In genomic region chr1:120665250-120665577, GRCh38 we compare ENCODE assay signal across 8 cellular contexts. TPM values are rescaled to one million over a fixed set of nuclear protein-coding genes. Genes with fewer than 3 reads are reported as not detected.
DNase-seq lines count a peak whose midpoint lies in the region; ATAC-seq and TF ChIP-seq lines count a peak whose summit lies in the region.
"Not testable (repeated sequence)": the region's sequence is repeated elsewhere in the genome, so short reads cannot be mapped to it uniquely, and the experiment has no call there.

No MANE protein-coding gene starts in this region.

- not testable (repeated sequence) for H3K23ac ChIP-seq in neuronal stem cell (ENCODE audit: low read depth, low read length, poor library complexity)

- in situ Hi-C loops in mammary epithelial cell (cut with MboI; ENCODE audit: low sequenced_read_pairs in 2 of 2), result not testable (repeated sequence)

- not testable (repeated sequence) for BruUV-seq in PC-9 (replicated peaks; lab: Mats Ljungman, UMichigan); mammary epithelial cell (replicated peaks; lab: Mats Ljungman, UMichigan)

- H3K9me3 Mint-ChIP-seq in CD4-positive, alpha-beta T cell; GM23338; activated T-cell treated with anti-CD3 and anti-CD28 coated beads, Interleukin-2, amount 50 U/mL, for 24 hours: not testable (repeated sequence)

- H3K9me3 ChIP-seq in CD4-positive, alpha-beta T cell (ENCODE audit: control insufficient read depth, low read length); PC-9 (ENCODE audit: insufficient read depth, low read depth); mammary epithelial cell (replicated peaks; ENCODE audit: insufficient read depth, low read length); right cardiac atrium (ENCODE audit: control insufficient read depth, low read length); neuronal stem cell (replicated peaks in 1 of 2; ENCODE audit: control insufficient read depth in 2 of 2, insufficient read depth in 1 of 2, low read depth in 1 of 2, low read length in 2 of 2): not testable (repeated sequence)

- not testable (repeated sequence) for H3K79me1 ChIP-seq in neuronal stem cell (ENCODE audit: low read depth, low read length)

- H4K8ac ChIP-seq in neuronal stem cell (ENCODE audit: low read depth, low read length), result not testable (repeated sequence)

- H3K36me3 Mint-ChIP-seq in CD4-positive, alpha-beta T cell (ENCODE audit: low read depth); GM23338 (ENCODE audit: low read depth); activated T-cell treated with anti-CD3 and anti-CD28 coated beads, Interleukin-2, amount 50 U/mL, for 24 hours (ENCODE audit: low read depth): not testable (repeated sequence)

- not testable (repeated sequence) for H3K9me2 ChIP-seq in GM23338 (ENCODE audit: insufficient read depth); PC-9 (ENCODE audit: insufficient read depth)

- POLR2A ChIA-PET in CD4-positive, alpha-beta T cell (lab: Charles Lee); PC-9 (lab: Charles Lee; ENCODE audit: unreplicated experiment): not testable (repeated sequence)

- H2AFZ ChIP-seq in GM23338; PC-9; mammary epithelial cell (ENCODE audit: low read depth, low read length); neuronal stem cell (ENCODE audit: low read length): not testable (repeated sequence)

- not testable (repeated sequence) for H3K14ac ChIP-seq in neuronal stem cell (ENCODE audit: low read length)

- no CpG with 5 or more reads among the region's 33 CpGs for WGBS in mammary epithelial cell (ENCODE audit: low coverage, missing lambda C conversion rate)
- WGBS in right cardiac atrium, result under 1% methylated on average over 15 of the region's 33 CpGs
- WGBS in neuronal stem cell (ENCODE audit: extremely low coverage in 2 of 2, insufficient read length in 2 of 2, insufficient replicate concordance in 1 of 2), 2 donors, result no CpG with 5 or more reads among the region's 33 CpGs

- not testable (repeated sequence) for H2BK120ac ChIP-seq in neuronal stem cell (ENCODE audit: low read depth, low read length)

- CTCF ChIA-PET in CD4-positive, alpha-beta T cell (lab: Charles Lee); PC-9 (lab: Charles Lee); mammary epithelial cell (lab: Charles Lee; ENCODE audit: low non-redundant PET): not testable (repeated sequence)

- H4K20me1 ChIP-seq in GM23338 (replicated peaks; ENCODE audit: insufficient read depth); PC-9 (ENCODE audit: insufficient read depth); mammary epithelial cell (ENCODE audit: insufficient read depth, low read length): not testable (repeated sequence)

- not testable (repeated sequence) for H2BK15ac ChIP-seq in neuronal stem cell (ENCODE audit: low read length)

- H4K91ac ChIP-seq in neuronal stem cell (ENCODE audit: low read depth, low read length, poor library complexity), result not testable (repeated sequence)

- ATAC-seq in CD4-positive, alpha-beta T cell (ENCODE audit: poor library complexity), result peak; percentile 98
- ATAC-seq in GM23338 (peak; percentile 98), right cardiac atrium (peak; percentile 99 to 100)
- ATAC-seq in stimulated activated naive CD8-positive, alpha-beta T cell treated with anti-CD3 and anti-CD28 coated beads, Interleukin-15, Interleukin-2, amounts not matched to agents 100 U/mL and 50 U/mL, for 24 hours, result peak; percentile 95

- not testable (repeated sequence) for H3K79me2 ChIP-seq in GM23338 (replicated peaks; ENCODE audit: insufficient read depth); PC-9 (ENCODE audit: low read depth); mammary epithelial cell (ENCODE audit: insufficient read depth, low read length)

- intact Hi-C loops in CD4-positive, alpha-beta T cell (cut with DNase I, micrococcal nuclease); PC-9 (cut with micrococcal nuclease; ENCODE audit: unreplicated experiment); mammary epithelial cell (cut with micrococcal nuclease); right cardiac atrium (cut with DNase I): not testable (repeated sequence)

- not testable (repeated sequence) for H3K27ac ChIP-seq in CD4-positive, alpha-beta T cell (ENCODE audit: low read depth, low read length); GM23338 (ENCODE audit: low read depth); PC-9; mammary epithelial cell (ENCODE audit: insufficient read depth, low read depth, low read length); right cardiac atrium (ENCODE audit: low read length); neuronal stem cell (replicated peaks; ENCODE audit: low read length)

- not testable (repeated sequence) for H3K4ac ChIP-seq in neuronal stem cell (ENCODE audit: low read length)

- not testable (repeated sequence) for H3F3A ChIP-seq in GM23338 (replicated peaks; ENCODE audit: low read depth); PC-9 (ENCODE audit: insufficient read depth, low read depth)

- H2BK12ac ChIP-seq in neuronal stem cell (ENCODE audit: low read length), result not testable (repeated sequence)

- H3K27me3 ChIP-seq in CD4-positive, alpha-beta T cell (ENCODE audit: control insufficient read depth, insufficient read depth, low read length); GM23338 (ENCODE audit: insufficient read depth); PC-9 (ENCODE audit: insufficient read depth, low read depth); mammary epithelial cell (ENCODE audit: insufficient read depth, low read length); right cardiac atrium (ENCODE audit: control insufficient read depth, insufficient read depth); neuronal stem cell (ENCODE audit: control insufficient read depth in 3 of 3, insufficient read depth in 3 of 3, low read depth in 1 of 3, low read length in 3 of 3): not testable (repeated sequence)

- not testable (repeated sequence) for H3K4me2 ChIP-seq in GM23338; mammary epithelial cell (ENCODE audit: insufficient read depth, low read depth, low read length)
- H3K4me2 ChIP-seq in PC-9 (peak overlapping the region; percentile 77), neuronal stem cell (ENCODE audit: insufficient read depth, low read length, poor library complexity, severe bottlenecking) (peak overlapping the region; percentile 40)

- peak overlapping the region; percentile 72 for H3K4me3 Mint-ChIP-seq in CD4-positive, alpha-beta T cell
- H3K4me3 Mint-ChIP-seq in GM23338, result peak overlapping the region; percentile 74
- peak overlapping the region; percentile 74 for H3K4me3 Mint-ChIP-seq in activated T-cell treated with anti-CD3 and anti-CD28 coated beads, Interleukin-2, amount 50 U/mL, for 24 hours

- H3K27me3 Mint-ChIP-seq in CD4-positive, alpha-beta T cell; GM23338 (ENCODE audit: insufficient read depth, low read depth, poor library complexity); activated T-cell treated with anti-CD3 and anti-CD28 coated beads, Interleukin-2, amount 50 U/mL, for 24 hours: not testable (repeated sequence)

- dilution Hi-C loops in mammary epithelial cell (cut with HindIII; ENCODE audit: low sequenced_read_pairs), result not testable (repeated sequence)

- not testable (repeated sequence) for H3K4me1 Mint-ChIP-seq in CD4-positive, alpha-beta T cell (ENCODE audit: low read depth); GM23338; activated T-cell treated with anti-CD3 and anti-CD28 coated beads, Interleukin-2, amount 50 U/mL, for 24 hours (ENCODE audit: low read depth)

- not testable (repeated sequence) for H3K36me3 ChIP-seq in GM23338 (ENCODE audit: insufficient read depth); PC-9 (ENCODE audit: low read depth); mammary epithelial cell (ENCODE audit: insufficient read depth, low read length); neuronal stem cell (replicated peaks in 1 of 2; ENCODE audit: control insufficient read depth in 2 of 2, insufficient read depth in 2 of 2, low read length in 2 of 2)

- not testable (repeated sequence) for H3K18ac ChIP-seq in neuronal stem cell (ENCODE audit: low read length)

- TF ChIP-seq CTCF in CD4-positive, alpha-beta T cell (IDR thresholded peaks at IDR 0.05); GM23338 (conservative IDR thresholded peaks at IDR 0.05; ENCODE audit: low read depth in 2 of 2); PC-9 (conservative IDR thresholded peaks at IDR 0.05); mammary epithelial cell (conservative IDR thresholded peaks at IDR 0.05 in 1 of 2, IDR thresholded peaks at IDR 0.05 in 1 of 2; ENCODE audit: extremely low read depth in 1 of 2, insufficient read depth in 1 of 2, low read depth in 1 of 2, low read length in 2 of 2): not testable (repeated sequence)

- not testable (repeated sequence) for H2BK5ac ChIP-seq in neuronal stem cell (ENCODE audit: low read length)

- H3K9ac ChIP-seq in mammary epithelial cell (ENCODE audit: insufficient read depth, low read length), result peak overlapping the region; percentile 13
- not testable (repeated sequence) for H3K9ac ChIP-seq in neuronal stem cell (ENCODE audit: low read depth, low read length, poor library complexity)

- not testable (repeated sequence) for H3K4me3 ChIP-seq in GM23338; right cardiac atrium (ENCODE audit: low read length); neuronal stem cell (ENCODE audit: low read length in 2 of 2)
- H3K4me3 ChIP-seq in PC-9 (peak overlapping the region; percentile 44; the same call in 1 of the 2 replicates), mammary epithelial cell (replicated peaks in 1 of 3; ENCODE audit: insufficient read depth in 1 of 3, low read depth in 2 of 3, low read length in 3 of 3) (peak overlapping the region in 1 of 3 experiments; percentile 38)

- not testable (repeated sequence) for H3K4me1 ChIP-seq in GM23338 (ENCODE audit: insufficient read depth); PC-9 (replicated peaks; ENCODE audit: insufficient read depth); mammary epithelial cell (ENCODE audit: insufficient read depth, low read length); right cardiac atrium (ENCODE audit: control insufficient read depth, insufficient read depth, low read length); neuronal stem cell (ENCODE audit: control insufficient read depth in 2 of 2, insufficient read depth in 1 of 2, low read depth in 1 of 2, low read length in 2 of 2)

- H3K27ac Mint-ChIP-seq in CD4-positive, alpha-beta T cell; GM23338; activated T-cell treated with anti-CD3 and anti-CD28 coated beads, Interleukin-2, amount 50 U/mL, for 24 hours: not testable (repeated sequence)

- H2AK5ac ChIP-seq in neuronal stem cell (ENCODE audit: low read depth, low read length), result not testable (repeated sequence)

- peak in 1 of 10 experiments; percentile 0 for DNase-seq in CD4-positive, alpha-beta T cell
- not testable (repeated sequence) for DNase-seq in GM23338 (ENCODE audit: low spot score); mammary epithelial cell; neuronal stem cell (ENCODE audit: low spot score)
- DNase-seq in PC-9 (peak in 1 of 2 experiments; percentile 23), right cardiac atrium (peak in 2 of 3 donors; percentile 8 to 20)
- DNase-seq in activated T-cell treated with anti-CD3 and anti-CD28 coated beads, Interleukin-2, amount 50 U/mL, for 24 hours, result peak; percentile 33
- peak; percentile 19 for DNase-seq in stimulated activated naive CD8-positive, alpha-beta T cell treated with anti-CD3 and anti-CD28 coated beads, Interleukin-15, Interleukin-2, amounts not matched to agents 100 U/mL and 50 U/mL, for 24 hours

RNA-seq across cellular contexts. Expression of gene NBPF26, which starts 58.5 kb away (rescaled TPM):
- 10 to 100 TPM; 25.6 to 26.0 TPM for total RNA-seq in CD4-positive, alpha-beta T cell
- 4.1 and 6.8 TPM in 2 replicates for total RNA-seq in GM23338 (2014; rRNA removed; shearing (Covaris generic))
- polyA plus RNA-seq in GM23338 (2016; fragmentation: Nextera tagmentation; extraction: Ambion mirVana) (1.8 and 2.0 TPM in 2 replicates), mammary epithelial cell (20.1 TPM), right cardiac atrium (7.6 TPM)
- total RNA-seq in PC-9 (2021) (28.2 and 28.4 TPM in 2 replicates), mammary epithelial cell (10 to 100 TPM; 20.7 to 22.8 TPM), right cardiac atrium (10 to 100 TPM in 2 of 4 donors, 1 to 10 TPM in 1, under 1 TPM in 1; 0.62 to 16.4 (median 10.7) TPM)
- 30.0 TPM for polyA minus RNA-seq in mammary epithelial cell
- 4.6 TPM for polyA plus RNA-seq in neuronal stem cell (2013, experiment 1 of 2)
- polyA plus RNA-seq in neuronal stem cell (2013, experiment 2 of 2), result 4.6 TPM
